ENCODE assay signal across 32 cellular contexts in the genomic region with DNA sequence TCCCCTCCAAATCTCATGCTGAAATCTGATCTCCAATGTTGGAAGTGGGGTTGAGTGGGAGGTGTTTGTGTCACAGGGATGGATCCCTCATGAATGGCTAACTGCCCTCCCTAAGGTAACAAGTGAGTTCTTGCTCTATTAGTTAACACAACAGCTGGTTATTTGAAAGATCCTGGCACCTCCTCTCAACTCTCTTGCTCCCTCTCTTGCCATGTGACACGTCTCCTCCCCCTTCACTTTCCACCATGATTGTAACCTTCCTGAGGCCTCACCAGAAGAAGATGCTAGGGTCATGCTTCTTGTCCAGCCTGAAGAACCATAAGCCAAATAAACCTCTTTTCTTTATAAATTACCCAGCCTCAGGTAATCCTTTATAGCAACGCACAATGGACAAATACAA. TPM values are rescaled to one million over a fixed set of nuclear protein-coding genes. Genes with fewer than 3 reads are reported as not detected.
"Had no signal": no experiment of that assay in that cellular context is flagged by ENCODE, and none has a peak within 500 bp of the region (broad histone marks: within the 10 kb centered on the region; RNA-seq: fewer than 3 reads in every experiment).

No MANE protein-coding gene starts in this region.

- H3K9me3 ChIP-seq: ascending aorta had no signal

- H3K4me1 ChIP-seq: ascending aorta had no signal

- H3K4me3 ChIP-seq: ascending aorta, cardiac muscle cell had no signal

- DNase-seq: activated B cell treated with CpG ODN at 0.5 μM for 24 hours; activated CD4-positive, alpha-beta memory T cell treated with anti-CD3 and anti-CD28 coated beads for 36 hours; activated CD4-positive, alpha-beta T cell treated with anti-CD3 and anti-CD28 coated beads for 4 hours; activated CD4-positive, alpha-beta T cell treated with anti-CD3 and anti-CD28 coated beads, Interleukin-2, amount 10 ng/mL, durations not matched to agents 24 days and 14 days; activated CD4-positive, alpha-beta T cell treated with anti-CD3 and anti-CD28 coated beads, Interleukin-2, amount 50 U/mL, for 1 hour; activated CD4-positive, alpha-beta T cell treated with anti-CD3 and anti-CD28 coated beads, Interleukin-2, amount 50 U/mL, for 4 hours; activated CD4-positive, CD25-positive, alpha-beta regulatory T cell treated with anti-CD3 and anti-CD28 coated beads, Interleukin-2, amount 50 U/mL, for 72 hours; activated CD8-positive, alpha-beta memory T cell treated with anti-CD3 and anti-CD28 coated beads, Interleukin-2, amount 50 U/mL, for 4 hours; activated CD8-positive, alpha-beta T cell treated with anti-CD3 and anti-CD28 coated beads for 36 hours; activated effector memory CD4-positive, alpha-beta T cell treated with Interleukin-2 at 50 U/mL for 16 hours; activated gamma-delta T cell; activated naive CD4-positive, alpha-beta T cell treated with anti-CD3 and anti-CD28 coated beads, Interleukin-2, amount 10 ng/mL, durations not matched to agents 7 days and 5 days; activated naive CD4-positive, alpha-beta T cell treated with Interleukin-2 at 50 U/mL for 16 hours; activated naive CD8-positive, alpha-beta T cell treated with anti-CD3 and anti-CD28 coated beads, Interleukin-2, amount 10 ng/mL, durations not matched to agents 7 days and 5 days; activated naive CD8-positive, alpha-beta T cell treated with anti-CD3 and anti-CD28 coated beads, Interleukin-2, amount 50 U/mL, for 24 hours; activated T-cell treated with anti-CD3 and anti-CD28 coated beads for 4 hours; activated T-cell treated with anti-CD3 and anti-CD28 coated beads, Interleukin-2, amount 50 U/mL, for 1 hour; activated T-cell treated with anti-CD3 and anti-CD28 coated beads, Interleukin-2, amount 50 U/mL, for 48 hours; amygdala; anterior cingulate cortex; caudate nucleus; cerebellar nuclear complex; T-helper 1 cell; T-helper 2 cell; T-helper 9 cell had no signal

- FAIRE-seq: bronchial epithelial cell, TTC549 had no signal

- H3K27ac ChIP-seq: ascending aorta, cardiac muscle cell, VCaP had no signal

- ATAC-seq: activated CD8-positive, alpha-beta T cell treated with anti-CD3 and anti-CD28 coated beads for 36 hours; activated naive CD8-positive, alpha-beta T cell treated with anti-CD3 and anti-CD28 coated beads, Interleukin-2, amount 50 U/mL, for 24 hours had no signal

- H3K36me3 ChIP-seq: ascending aorta, cardiac muscle cell had no signal

- H3K27me3 ChIP-seq: ascending aorta, cardiac muscle cell had no signal

RNA-seq across cellular contexts. Expression of a gene that starts 54.0 kb away (rescaled TPM):
- total RNA-seq: activated B cell treated with CpG ODN at 0.5 μM for 24 hours; activated CD4-positive, alpha-beta memory T cell treated with anti-CD3 and anti-CD28 coated beads for 36 hours; activated CD4-positive, alpha-beta T cell treated with anti-CD3 and anti-CD28 coated beads, Interleukin-2, amount 10 ng/mL, durations not matched to agents 24 days and 14 days; activated CD8-positive, alpha-beta memory T cell treated with anti-CD3 and anti-CD28 coated beads for 36 hours; activated CD8-positive, alpha-beta T cell treated with anti-CD3 and anti-CD28 coated beads for 36 hours; activated naive CD8-positive, alpha-beta T cell treated with anti-CD3 and anti-CD28 coated beads, Interleukin-2, amount 10 ng/mL, durations not matched to agents 7 days and 5 days; activated T-helper 2 cell treated with anti-CD3 and anti-CD28 coated beads, Interferon-gamma antibody, Interleukin-2, Interleukin-4, amounts not matched to agents 10 μg/mL and 5 μg/mL and 100 μg/mL, durations not matched to agents 14 hours and 24 hours and 36 hours; ascending aorta; bronchial epithelial cell; cardiac muscle cell had no signal
- polyA plus RNA-seq: cardiac muscle cell had no signal
